In genomic region chr7:2710901-2711551, GRCh38 we compare ENCODE assay signal across 9 cellular contexts. TPM values are rescaled to one million over a fixed set of nuclear protein-coding genes. Genes with fewer than 3 reads are reported as not detected.
DNase-seq lines count a peak whose midpoint lies in the region; ATAC-seq and FAIRE-seq lines count a peak whose summit lies in the region.
"Had no signal": no experiment of that assay in that cellular context is flagged by ENCODE, and none has a peak within 500 bp of the region (broad histone marks: within the 10 kb centered on the region; RNA-seq: fewer than 3 reads in every experiment).

No MANE protein-coding gene starts in this region.

- peak overlapping the region in 8 of 10 donors; percentile 18 to 76 (median 66) for H3K4me3 Mint-ChIP-seq in naive thymus-derived CD8-positive, alpha-beta T cell

- FAIRE-seq in GM18507 (lab: Jason Lieb, UNC), result peak; percentile 94

- peak overlapping the region in 8 of 10 donors; percentile 61 to 89 (median 80) for H3K27ac Mint-ChIP-seq in naive thymus-derived CD8-positive, alpha-beta T cell

- DNase-seq in GM18507 (ENCODE audit: extremely low spot score, insufficient read length, low read depth), result no peak
- DNase-seq in H4 (ENCODE audit: low spot score), result peak; percentile 69
- peak; percentile 29 for DNase-seq in T follicular helper cell (ENCODE audit: low read depth)
- peak in 6 of 10 donors; percentile 37 to 62 (median 46) for DNase-seq in naive thymus-derived CD8-positive, alpha-beta T cell
- DNase-seq in Kasumi-1 (lab: John Stamatoyannopoulos, UW), result no peak
- DNase-seq in NCI-H2029 treated with DMSO at 0.1 percent for 48 hours (lab: John Stamatoyannopoulos, UW), result no peak
- DNase-seq: HCEC 1CT had no signal

- H3K27me3 Mint-ChIP-seq in naive thymus-derived CD8-positive, alpha-beta T cell, result peaks cover 5 to 30% (median 8%) of the 10 kb centered on the region in 5 donors

- peak in 1 of 2 donors; percentile 47 for ATAC-seq in naive thymus-derived CD8-positive, alpha-beta T cell
- no peak for ATAC-seq in HG03045 (IDR thresholded peaks at IDR 0.05; ENCODE audit: unreplicated experiment)
- ATAC-seq: Panc1 had no signal

- POLR2A ChIA-PET in naive thymus-derived CD8-positive, alpha-beta T cell (lab: Charles Lee), result interaction anchor here (1.0 to 4.1 kb wide), 5 partner anchors 10 to 202 kb away, joined by 3 to 26 read pairs (median 5); no protein-coding TSS in a partner anchor

- no peaks in the 10 kb centered on the region for H3K9me3 Mint-ChIP-seq in naive thymus-derived CD8-positive, alpha-beta T cell

- H3K4me1 Mint-ChIP-seq in naive thymus-derived CD8-positive, alpha-beta T cell, result peaks cover 28 to 55% (median 47%) of the 10 kb centered on the region in 4 donors

- H3K36me3 Mint-ChIP-seq in naive thymus-derived CD8-positive, alpha-beta T cell, result no peaks in the 10 kb centered on the region

RNA-seq across cellular contexts. Expression of gene AMZ1, which starts 23.0 kb away (rescaled TPM):
- not detected in 2 replicates for total RNA-seq in H4 (2014; rRNA removed; shearing (Covaris generic))
- under 1 TPM in 1 of 2 experiments, not detected in 1; 0.05 TPM for total RNA-seq in naive thymus-derived CD8-positive, alpha-beta T cell
- not detected for polyA plus RNA-seq in naive thymus-derived CD8-positive, alpha-beta T cell

Comparison
In these comparisons a context has a peak if more than half of its experiments do, and no peak if none do; other contexts are left out.
1. DNase-seq: peak in H4 (single experiment), T follicular helper cell (single experiment) and naive thymus-derived CD8-positive, alpha-beta T cell (6 of 10); none in GM18507 (single experiment), Kasumi-1 (0 of 2) and NCI-H2029 treated with DMSO at 0.1 percent for 48 hours (single experiment).